Comparison of ENCODE assay signal across 14 cellular contexts in the genomic region with DNA sequence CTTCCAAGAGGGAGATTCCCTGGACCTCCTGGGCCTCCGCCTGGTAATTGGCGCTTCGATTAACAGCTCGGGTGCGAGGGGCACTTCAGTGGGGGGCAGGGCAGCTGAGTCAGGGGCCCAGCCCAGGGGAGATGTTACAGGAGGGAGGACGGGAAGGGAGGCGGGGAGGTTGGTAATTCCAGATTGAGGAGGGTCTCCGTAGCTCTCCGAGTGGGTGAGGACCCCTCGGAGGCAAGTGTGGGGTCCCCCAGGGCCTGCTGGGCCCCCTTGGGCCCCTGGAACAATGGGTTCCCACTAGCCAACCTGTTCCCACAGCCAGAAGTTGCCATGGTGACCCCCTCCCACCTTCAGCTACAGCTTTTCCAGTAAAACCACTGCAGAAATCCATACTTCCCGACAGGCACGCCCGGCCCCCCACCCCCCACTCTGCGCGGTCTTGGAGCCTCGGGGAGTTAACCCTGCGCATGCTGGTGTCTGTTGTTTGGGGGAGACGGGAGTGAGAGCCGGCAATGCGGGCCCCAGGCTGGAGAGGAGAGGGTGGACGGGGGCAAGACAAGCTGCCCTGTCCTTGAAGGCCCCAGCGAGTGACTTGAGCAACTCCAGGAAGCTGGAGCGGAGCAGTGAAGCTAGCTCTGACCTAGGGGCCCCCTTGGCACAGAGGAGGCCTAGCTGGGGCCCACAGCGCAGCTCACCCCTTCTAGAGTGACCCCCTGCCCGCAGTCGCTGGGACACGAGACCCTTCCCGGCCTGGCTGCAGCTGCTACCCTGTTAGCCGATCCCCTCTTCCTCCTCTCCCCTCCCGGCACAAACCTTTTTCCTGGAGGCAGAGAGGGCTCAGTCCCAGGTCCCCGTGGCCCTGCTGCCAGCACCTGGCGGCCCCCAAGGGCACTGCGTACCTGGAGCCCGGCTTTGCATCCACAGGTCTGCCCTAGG. TPM values are rescaled to one million over a fixed set of nuclear protein-coding genes. Genes with fewer than 3 reads are reported as not detected.
DNase-seq lines count a peak whose midpoint lies in the region; ATAC-seq, FAIRE-seq and TF ChIP-seq lines count a peak whose summit lies in the region.
"Had no signal": no experiment of that assay in that cellular context is flagged by ENCODE, and none has a peak within 500 bp of the region (broad histone marks: within the 10 kb centered on the region; RNA-seq: fewer than 3 reads in every experiment).

No MANE protein-coding gene starts in this region.

- H3K4me1 Mint-ChIP-seq in astrocyte (ENCODE audit: low read depth, unreplicated experiment) = peaks cover 10% of the 10 kb centered on the region

- H3K9ac ChIP-seq in astrocyte (ENCODE audit: low read length) = no peak overlapping the region

- H3K27me3 ChIP-seq in right atrium auricular region (no peaks in the 10 kb centered on the region), astrocyte (ENCODE audit: insufficient read depth, low read length) (peaks cover 22% of the 10 kb centered on the region), upper lobe of right lung (peaks cover 5% of the 10 kb centered on the region)

- H3K36me3 Mint-ChIP-seq in astrocyte (ENCODE audit: low read depth, unreplicated experiment) = no peaks in the 10 kb centered on the region
- H3K36me3 Mint-ChIP-seq: stimulated activated memory B cell treated with anti-CD40 and anti-IgM and Interleukin-4, amounts not matched to agents 10 μg/mL and 1 μg/mL and 100 μg/mL, for 72 hours had no signal

- peak overlapping the region; percentile 26 for H2AFZ ChIP-seq in astrocyte (ENCODE audit: low read depth, low read length)

- peaks cover 0 to 10% of the 10 kb centered on the region in 2 donors for H3K4me1 ChIP-seq in right atrium auricular region
- peaks cover 8% of the 10 kb centered on the region for H3K4me1 ChIP-seq in astrocyte (ENCODE audit: insufficient read depth, low read length)
- peaks cover 44% of the 10 kb centered on the region for H3K4me1 ChIP-seq in upper lobe of right lung

- intact Hi-C loops in Right ventricle myocardium superior (cut with DNase I) = no loop called here
- intact Hi-C loops in upper lobe of right lung (cut with DNase I) = no loop called here

- TF ChIP-seq CTCF in right atrium auricular region (IDR thresholded peaks at IDR 0.05) (no peak), astrocyte (IDR thresholded peaks at IDR 0.05; ENCODE audit: insufficient read depth, low read depth, low read length) (no peak), upper lobe of right lung (IDR thresholded peaks at IDR 0.05) (no peak)

- no peak overlapping the region for H3K4me3 ChIP-seq in right atrium auricular region
- no peak overlapping the region for H3K4me3 ChIP-seq in astrocyte (ENCODE audit: insufficient read depth, low read depth, low read length)
- H3K4me3 ChIP-seq in upper lobe of right lung = no peak overlapping the region
- H3K4me3 ChIP-seq: heart right ventricle had no signal

- peaks cover 7% of the 10 kb centered on the region for H3K27me3 Mint-ChIP-seq in astrocyte (ENCODE audit: low read depth, unreplicated experiment)
- H3K27me3 Mint-ChIP-seq: activated CD4-positive, alpha-beta T cell treated with anti-CD3 and anti-CD28 coated beads, Interleukin-2, amount 10 ng/mL, durations not matched to agents 24 days and 14 days had no signal

- H4K20me1 ChIP-seq in astrocyte (ENCODE audit: insufficient read depth, low read length) = no peaks in the 10 kb centered on the region

- FAIRE-seq in astrocyte (lab: Jason Lieb, UNC) = no peak

- H3K4me3 Mint-ChIP-seq in astrocyte (ENCODE audit: unreplicated experiment) = no peak overlapping the region
- H3K4me3 Mint-ChIP-seq: activated CD4-positive, alpha-beta T cell treated with anti-CD3 and anti-CD28 coated beads, Interleukin-2, amount 10 ng/mL, durations not matched to agents 24 days and 14 days; stimulated activated memory B cell treated with anti-CD40 and anti-IgM and Interleukin-4, amounts not matched to agents 10 μg/mL and 1 μg/mL and 100 μg/mL, for 72 hours had no signal

- H3K79me2 ChIP-seq in astrocyte (ENCODE audit: insufficient read depth, low read length) = no peaks in the 10 kb centered on the region

- H3K36me3 ChIP-seq in right atrium auricular region = no peaks in the 10 kb centered on the region
- no peaks in the 10 kb centered on the region for H3K36me3 ChIP-seq in astrocyte (ENCODE audit: insufficient read depth, low read length)
- H3K36me3 ChIP-seq in upper lobe of right lung = no peaks in the 10 kb centered on the region
- H3K36me3 ChIP-seq: heart right ventricle had no signal

- H3K27ac ChIP-seq in right atrium auricular region (no peak overlapping the region), astrocyte (ENCODE audit: low read depth, low read length) (no peak overlapping the region), upper lobe of right lung (no peak overlapping the region)

- H3K9me3 Mint-ChIP-seq in astrocyte (ENCODE audit: unreplicated experiment) = no peaks in the 10 kb centered on the region
- H3K9me3 Mint-ChIP-seq: activated CD4-positive, alpha-beta T cell treated with anti-CD3 and anti-CD28 coated beads, Interleukin-2, amount 10 ng/mL, durations not matched to agents 24 days and 14 days; stimulated activated memory B cell treated with anti-CD40 and anti-IgM and Interleukin-4, amounts not matched to agents 10 μg/mL and 1 μg/mL and 100 μg/mL, for 72 hours had no signal

- DNase-seq in Right ventricle myocardium superior (peak; percentile 33), right atrium auricular region (ENCODE audit: low spot score) (no peak), astrocyte (ENCODE audit: low read depth) (peak; percentile 71), left lobe of liver (ENCODE audit: low spot score) (peak; percentile 43), upper lobe of right lung (peak; percentile 73), germinal center (ENCODE audit: low spot score) (no peak)
- DNase-seq in activated CD4-positive, CD25-positive, alpha-beta regulatory T cell treated with anti-CD3 and anti-CD28 coated beads, Interleukin-2, amount 50 U/mL, for 72 hours = no peak
- DNase-seq: activated CD4-positive, alpha-beta T cell treated with anti-CD3 and anti-CD28 coated beads, Interleukin-2, amount 10 ng/mL, durations not matched to agents 24 days and 14 days; dermis blood vessel endothelial cell; heart right ventricle; NCI-H2171 had no signal

- H3K27ac Mint-ChIP-seq in astrocyte (ENCODE audit: unreplicated experiment) = no peak overlapping the region
- H3K27ac Mint-ChIP-seq: activated CD4-positive, alpha-beta T cell treated with anti-CD3 and anti-CD28 coated beads, Interleukin-2, amount 10 ng/mL, durations not matched to agents 24 days and 14 days; stimulated activated memory B cell treated with anti-CD40 and anti-IgM and Interleukin-4, amounts not matched to agents 10 μg/mL and 1 μg/mL and 100 μg/mL, for 72 hours had no signal

- H3K9me3 ChIP-seq in right atrium auricular region (no peaks in the 10 kb centered on the region), astrocyte (ENCODE audit: insufficient read depth, low read depth, low read length) (no peaks in the 10 kb centered on the region), upper lobe of right lung (no peaks in the 10 kb centered on the region)
- H3K9me3 ChIP-seq: heart right ventricle had no signal

- peak overlapping the region; percentile 55 for H3K4me2 ChIP-seq in astrocyte (ENCODE audit: low read length)

- no peak for ATAC-seq in Right ventricle myocardium superior (ENCODE audit: poor library complexity)
- ATAC-seq in left lobe of liver = no peak
- peak; percentile 1 for ATAC-seq in upper lobe of right lung
- ATAC-seq in GM21381 (IDR thresholded peaks at IDR 0.05; ENCODE audit: unreplicated experiment) = no peak
- ATAC-seq: heart right ventricle; stimulated activated memory B cell treated with anti-CD40 and anti-IgM and Interleukin-4, amounts not matched to agents 10 μg/mL and 1 μg/mL and 100 μg/mL, for 72 hours had no signal

RNA-seq across cellular contexts. Expression of gene TMEM235, which starts 37.8 kb away (rescaled TPM):
- total RNA-seq in Right ventricle myocardium superior = not detected
- total RNA-seq in right atrium auricular region = not detected
- total RNA-seq in astrocyte = not detected in 2 replicates
- not detected for total RNA-seq in left lobe of liver
- not detected for total RNA-seq in upper lobe of right lung
- total RNA-seq: activated CD4-positive, alpha-beta T cell treated with anti-CD3 and anti-CD28 coated beads, Interleukin-2, amount 10 ng/mL, durations not matched to agents 24 days and 14 days; heart right ventricle; myocyte had no signal

RNA-seq across cellular contexts. Expression of gene BIRC5, which starts 55.2 kb away (rescaled TPM):
- total RNA-seq in Right ventricle myocardium superior = 1.7 TPM
- total RNA-seq in right atrium auricular region = 1 to 10 TPM in 1 of 2 donors, not detected in 1; 3.7 TPM
- 3.3 and 5.8 TPM in 2 replicates for total RNA-seq in astrocyte
- total RNA-seq in left lobe of liver = 0.88 TPM
- total RNA-seq in upper lobe of right lung = 1.1 TPM

Comparison
In these comparisons a context has a peak if more than half of its experiments do, and no peak if none do; other contexts are left out.
1. DNase-seq: peak in Right ventricle myocardium superior (single experiment), astrocyte (single experiment), left lobe of liver (single experiment) and upper lobe of right lung (single experiment); none in right atrium auricular region (single experiment), activated CD4-positive, CD25-positive, alpha-beta regulatory T cell treated with anti-CD3 and anti-CD28 coated beads, Interleukin-2, amount 50 U/mL, for 72 hours (single experiment) and germinal center (single experiment).